Comparison of ENCODE assay signal across 8 cellular contexts in genomic region chr9:78201158-78201777, GRCh38. TPM values are rescaled to one million over a fixed set of nuclear protein-coding genes. Genes with fewer than 3 reads are reported as not detected.
DNase-seq lines count a peak whose midpoint lies in the region; ATAC-seq and TF ChIP-seq lines count a peak whose summit lies in the region.
"Not testable (repeated sequence)": the region's sequence is repeated elsewhere in the genome, so short reads cannot be mapped to it uniquely, and the experiment has no call there.

No MANE protein-coding gene starts in this region.

- ATAC-seq in GM21737 (IDR thresholded peaks at IDR 0.05; ENCODE audit: unreplicated experiment): peak; percentile 84
- peak; percentile 95 to 99 for ATAC-seq in naive thymus-derived CD8-positive, alpha-beta T cell

- not testable (repeated sequence) for TF ChIP-seq POLR2A in Peyer's patch (IDR thresholded peaks at IDR 0.05)

- H3K36me3 Mint-ChIP-seq in naive thymus-derived CD8-positive, alpha-beta T cell: peaks cover 7 to 68% (median 61%) of the 10 kb centered on the region in 3 donors

- H3K4me3 Mint-ChIP-seq in naive thymus-derived CD8-positive, alpha-beta T cell: peak overlapping the region; percentile 16 to 78 (median 64)

- H3K9ac ChIP-seq in ES-I3 (ENCODE audit: low read depth, low read length): peak overlapping the region; percentile 5; the same call in 1 of the 2 replicates

- peaks cover 12 to 95% (median 52%) of the 10 kb centered on the region in 9 donors for H3K9me3 Mint-ChIP-seq in naive thymus-derived CD8-positive, alpha-beta T cell

- H3K27me3 ChIP-seq in Peyer's patch: not testable (repeated sequence)

- not testable (repeated sequence) for TF ChIP-seq CTCF in Peyer's patch (IDR thresholded peaks at IDR 0.05)

- not testable (repeated sequence) for H3K4me1 ChIP-seq in ES-I3 (ENCODE audit: insufficient read depth, low read length); Peyer's patch

- H3K36me3 ChIP-seq in ES-I3 (ENCODE audit: insufficient read depth, low read length); Peyer's patch: not testable (repeated sequence)

- DNase-seq in HT1080 (ENCODE audit: low read depth) (peak; percentile 53), Peyer's patch (peak in 2 of 3 donors; percentile 82 to 88)
- peak; percentile 75 for DNase-seq in activated CD8-positive, alpha-beta memory T cell treated with anti-CD3 and anti-CD28 coated beads for 24 hours
- peak; percentile 71 for DNase-seq in central memory CD4-positive, alpha-beta T cell
- peak; percentile 24 to 80 (median 60) for DNase-seq in naive thymus-derived CD8-positive, alpha-beta T cell
- DNase-seq in stimulated activated CD8-positive, alpha-beta memory T cell treated with anti-CD3 and anti-CD28 coated beads, Interleukin-7, amount 100 ng/mL, for 1 hour (ENCODE audit: low read depth in 2 of 2): peak; percentile 27

- POLR2A ChIA-PET in naive thymus-derived CD8-positive, alpha-beta T cell (lab: Charles Lee): interaction anchor here (0.9 to 3.1 kb wide), 11 partner anchors 11 to 170 kb away, joined by 3 to 28 read pairs (median 4); partner anchors contain the start of genes CEP78, GNAQ and PSAT1

- H3K9me3 ChIP-seq in ES-I3 (ENCODE audit: control insufficient read depth, insufficient read depth, low read length); Peyer's patch: not testable (repeated sequence)

- peaks cover 23 to 45% (median 26%) of the 10 kb centered on the region in 4 donors for H3K4me1 Mint-ChIP-seq in naive thymus-derived CD8-positive, alpha-beta T cell

- H3K27ac Mint-ChIP-seq in naive thymus-derived CD8-positive, alpha-beta T cell: peak overlapping the region; percentile 82 to 96 (median 90)

- H3K4me3 ChIP-seq in Peyer's patch: peak overlapping the region in 1 of 4 donors; percentile 9

- H3K27me3 Mint-ChIP-seq in naive thymus-derived CD8-positive, alpha-beta T cell: not testable (repeated sequence)

- H3K27ac ChIP-seq in Peyer's patch: peak overlapping the region in 1 of 4 donors; percentile 59

RNA-seq across cellular contexts. Expression of gene CEP78, which starts 34.6 kb away (rescaled TPM):
- 28.6 and 53.9 TPM in 2 replicates for total RNA-seq in HT1080 (2014; rRNA removed; shearing (Covaris generic))
- 19.0 and 19.4 TPM in 2 replicates for polyA plus RNA-seq in HT1080 (2015; cell fraction: cytosol; rRNA removed)
- polyA plus RNA-seq in HT1080 (2015; cell fraction: nucleus; rRNA removed): 50.9 and 51.3 TPM in 2 replicates
- total RNA-seq in Peyer's patch: 10 to 100 TPM in 1 of 4 donors, 1 to 10 TPM in 3; 5.4 to 19.0 (median 6.5) TPM
- total RNA-seq in naive thymus-derived CD8-positive, alpha-beta T cell: 10 to 100 TPM; 32.7 to 35.9 TPM
- polyA plus RNA-seq in naive thymus-derived CD8-positive, alpha-beta T cell: 10 to 100 TPM; 14.7 to 21.2 (median 15.1) TPM

Comparison
In these comparisons a context has a peak if more than half of its experiments do, and no peak if none do; other contexts are left out.
1. DNase-seq: peak in every context shown above with its lines; median percentile 85 in Peyer's patch; 75 in activated CD8-positive, alpha-beta memory T cell treated with anti-CD3 and anti-CD28 coated beads for 24 hours; 71 in central memory CD4-positive, alpha-beta T cell; 60 in naive thymus-derived CD8-positive, alpha-beta T cell; 53 in HT1080; 27 in stimulated activated CD8-positive, alpha-beta memory T cell treated with anti-CD3 and anti-CD28 coated beads, Interleukin-7, amount 100 ng/mL, for 1 hour.